Comparison of ENCODE assay signal across 9 cellular contexts in the genomic region with DNA sequence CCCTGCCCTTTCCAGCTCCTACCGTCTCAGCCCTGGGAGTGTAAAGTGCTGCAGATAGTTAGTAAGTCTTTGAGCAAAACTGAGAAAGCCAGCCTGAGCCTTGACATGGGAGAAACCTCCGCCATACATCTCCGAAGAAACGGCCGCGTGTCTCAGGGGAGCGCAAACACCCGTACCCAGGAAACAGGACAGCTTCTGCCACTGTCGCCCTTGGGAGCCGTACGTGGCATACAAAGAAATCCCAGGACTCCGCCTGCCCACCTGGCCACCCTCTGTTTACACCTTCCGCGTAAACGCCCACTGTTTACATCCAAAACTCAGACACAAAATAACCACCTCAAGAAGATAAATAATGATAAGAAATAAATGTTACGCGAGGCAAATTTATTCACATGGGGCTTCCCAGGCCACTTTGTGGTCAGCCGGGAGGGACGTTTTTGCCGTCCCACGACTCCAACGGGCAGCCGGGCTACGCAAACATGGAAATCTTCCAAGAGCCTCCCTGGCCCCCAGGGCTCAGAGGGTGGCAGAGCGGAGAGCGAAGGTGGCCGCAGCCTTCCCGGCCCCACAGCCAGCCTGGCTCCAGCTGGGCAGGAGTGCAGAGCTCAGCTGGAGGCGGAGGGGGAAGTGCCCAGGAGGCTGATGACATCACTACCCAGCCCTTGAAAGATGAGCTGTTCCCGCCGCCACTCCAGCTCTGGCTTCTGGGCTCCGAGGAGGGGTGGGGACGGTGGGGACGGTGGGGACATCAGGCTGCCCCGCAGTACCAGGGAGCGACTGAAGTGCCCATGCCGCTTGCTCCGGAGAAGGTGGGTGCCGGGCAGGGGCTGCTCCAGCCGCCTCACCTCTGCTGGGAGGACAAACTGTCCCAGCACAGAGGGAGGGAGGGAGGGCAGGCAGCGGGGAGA. TPM values are rescaled to one million over a fixed set of nuclear protein-coding genes. Genes with fewer than 3 reads are reported as not detected.
A peak's percentile ranks its signal among the peaks of the same experiment; 100 is the strongest.
DNase-seq lines count a peak whose midpoint lies in the region; ATAC-seq, FAIRE-seq and TF ChIP-seq lines count a peak whose summit lies in the region.
"Had no signal": no experiment of that assay in that cellular context is flagged by ENCODE, and none has a peak within 500 bp of the region (broad histone marks: within the 10 kb centered on the region; RNA-seq: fewer than 3 reads in every experiment).

Gene BDKRB2, plus strand, starts transcription at position 689 of the 908 bp plus-strand sequence. CDS start 32,269 bp downstream, outside the sequence.

- H3K27ac ChIP-seq in neural progenitor cell = no peak within 1 kb of the TSS
- H3K27ac ChIP-seq: 22Rv1 had no signal

- H3K4me1 Mint-ChIP-seq in activated CD8-positive, alpha-beta T cell treated with anti-CD3 and anti-CD28 coated beads, Interleukin-2, amount 10 ng/mL, durations not matched to agents 7 days and 5 days (ENCODE audit: low read depth) = no peaks in the 10 kb centered on the region
- peaks cover 13% of the 10 kb centered on the region for H3K4me1 Mint-ChIP-seq in neural progenitor cell

- peak within 1 kb of the TSS; percentile 46 for H3K4me3 ChIP-seq in neural progenitor cell

- CTCF ChIA-PET in activated CD8-positive, alpha-beta T cell treated with anti-CD3 and anti-CD28 coated beads, Interleukin-2, amount 10 ng/mL, durations not matched to agents 7 days and 5 days (lab: Charles Lee) = no interaction called here

- no peak within 1 kb of the TSS for H3K4me3 Mint-ChIP-seq in activated CD8-positive, alpha-beta T cell treated with anti-CD3 and anti-CD28 coated beads, Interleukin-2, amount 10 ng/mL, durations not matched to agents 7 days and 5 days
- H3K4me3 Mint-ChIP-seq in neural progenitor cell = peak within 1 kb of the TSS; percentile 80

- peak; percentile 23 for ATAC-seq in activated CD8-positive, alpha-beta T cell treated with anti-CD3 and anti-CD28 coated beads, Interleukin-2, amount 10 ng/mL, durations not matched to agents 7 days and 5 days
- ATAC-seq in HG03135 (IDR thresholded peaks at IDR 0.05; ENCODE audit: unreplicated experiment) = no peak

- H3K9me3 ChIP-seq in neural progenitor cell (ENCODE audit: low read depth) = no peaks in the 10 kb centered on the region

- H3K36me3 Mint-ChIP-seq in activated CD8-positive, alpha-beta T cell treated with anti-CD3 and anti-CD28 coated beads, Interleukin-2, amount 10 ng/mL, durations not matched to agents 7 days and 5 days (ENCODE audit: low read depth) = no peaks in the 10 kb centered on the region
- no peaks in the 10 kb centered on the region for H3K36me3 Mint-ChIP-seq in neural progenitor cell

- peak within 1 kb of the TSS; percentile 74 for H2AFZ ChIP-seq in neural progenitor cell (replicated peaks)

- POLR2A ChIA-PET in activated CD8-positive, alpha-beta T cell treated with anti-CD3 and anti-CD28 coated beads, Interleukin-2, amount 10 ng/mL, durations not matched to agents 7 days and 5 days (lab: Charles Lee) = interaction anchor here (1.2 kb wide), 1 partner anchor 27 kb away, joined by 4 read pairs; no protein-coding TSS in a partner anchor

- H3K4me1 ChIP-seq in neural progenitor cell = peaks cover 10% of the 10 kb centered on the region

- H3K4me2 ChIP-seq in neural progenitor cell = peak within 1 kb of the TSS; percentile 75

- no peaks in the 10 kb centered on the region for H3F3A ChIP-seq in neural progenitor cell (ENCODE audit: low read depth)

- H3K27ac Mint-ChIP-seq in activated CD8-positive, alpha-beta T cell treated with anti-CD3 and anti-CD28 coated beads, Interleukin-2, amount 10 ng/mL, durations not matched to agents 7 days and 5 days = no peak within 1 kb of the TSS
- H3K27ac Mint-ChIP-seq in neural progenitor cell = peak within 1 kb of the TSS; percentile 31

- H3K79me2 ChIP-seq in neural progenitor cell (ENCODE audit: low read depth) = no peaks in the 10 kb centered on the region

- no peak for FAIRE-seq in frontal cortex (lab: Jason Lieb, UNC)

- H3K27me3 Mint-ChIP-seq in activated CD8-positive, alpha-beta T cell treated with anti-CD3 and anti-CD28 coated beads, Interleukin-2, amount 10 ng/mL, durations not matched to agents 7 days and 5 days (ENCODE audit: low read depth) = peaks cover 24% of the 10 kb centered on the region
- H3K27me3 Mint-ChIP-seq in neural progenitor cell (ENCODE audit: insufficient read depth, low read depth) = peaks cover 8% of the 10 kb centered on the region

- H3K36me3 ChIP-seq in neural progenitor cell = no peaks in the 10 kb centered on the region

- H3K9me3 Mint-ChIP-seq in activated CD8-positive, alpha-beta T cell treated with anti-CD3 and anti-CD28 coated beads, Interleukin-2, amount 10 ng/mL, durations not matched to agents 7 days and 5 days (ENCODE audit: insufficient read depth) = no peaks in the 10 kb centered on the region
- no peaks in the 10 kb centered on the region for H3K9me3 Mint-ChIP-seq in neural progenitor cell

- peak; percentile 68 for DNase-seq in NCI-H1436 (lab: John Stamatoyannopoulos, UW)
- no peak for DNase-seq in NCI-H1436 treated with DMSO at 0.1 percent for 48 hours (lab: John Stamatoyannopoulos, UW)
- DNase-seq in NCI-H1930 (lab: John Stamatoyannopoulos, UW) = peak; percentile 42 to 72
- DNase-seq in activated CD8-positive, alpha-beta T cell treated with anti-CD3 and anti-CD28 coated beads, Interleukin-2, amount 10 ng/mL, durations not matched to agents 7 days and 5 days = no peak
- DNase-seq in frontal cortex (ENCODE audit: low spot score in 2 of 2) = peak; percentile 23 to 90
- peak; percentile 88 for DNase-seq in neural progenitor cell (ENCODE audit: low spot score)
- DNase-seq in activated CD8-positive, alpha-beta memory T cell treated with anti-CD3 and anti-CD28 coated beads for 24 hours = no peak

- no peaks in the 10 kb centered on the region for H4K20me1 ChIP-seq in neural progenitor cell (ENCODE audit: low read depth)

- no peak for TF ChIP-seq CTCF in neural progenitor cell (IDR thresholded peaks at IDR 0.05)

- H3K27me3 ChIP-seq in neural progenitor cell = peaks cover 31% of the 10 kb centered on the region

- no peak within 1 kb of the TSS for H3K9ac ChIP-seq in neural progenitor cell

RNA-seq across cellular contexts. Expression of gene BDKRB2, which starts in this region (rescaled TPM):
- not detected for total RNA-seq in activated CD8-positive, alpha-beta T cell treated with anti-CD3 and anti-CD28 coated beads, Interleukin-2, amount 10 ng/mL, durations not matched to agents 7 days and 5 days
- total RNA-seq in frontal cortex (0.41 TPM), neural progenitor cell (ENCODE audit: low replicate concordance) (0.37 TPM in 2 replicates)

Comparison
In these comparisons a context has a peak if more than half of its experiments do, and no peak if none do; other contexts are left out.
1. DNase-seq: peak in NCI-H1436 (single experiment) and NCI-H1930 (2 of 2); none in NCI-H1436 treated with DMSO at 0.1 percent for 48 hours (single experiment), activated CD8-positive, alpha-beta T cell treated with anti-CD3 and anti-CD28 coated beads, Interleukin-2, amount 10 ng/mL, durations not matched to agents 7 days and 5 days (single experiment) and activated CD8-positive, alpha-beta memory T cell treated with anti-CD3 and anti-CD28 coated beads for 24 hours (single experiment).
2. Peak in ATAC-seq in activated CD8-positive, alpha-beta T cell treated with anti-CD3 and anti-CD28 coated beads, Interleukin-2, amount 10 ng/mL, durations not matched to agents 7 days and 5 days; RNA of the gene not detected or under 1 TPM.
3. Peak in DNase-seq in frontal cortex; RNA of the gene not detected or under 1 TPM.
4. Peak in DNase-seq, H3K4me3 ChIP-seq and H3K4me2 ChIP-seq in neural progenitor cell; RNA of the gene not detected or under 1 TPM.